ENCODE assay signal across 20 cellular contexts in the genomic region with DNA sequence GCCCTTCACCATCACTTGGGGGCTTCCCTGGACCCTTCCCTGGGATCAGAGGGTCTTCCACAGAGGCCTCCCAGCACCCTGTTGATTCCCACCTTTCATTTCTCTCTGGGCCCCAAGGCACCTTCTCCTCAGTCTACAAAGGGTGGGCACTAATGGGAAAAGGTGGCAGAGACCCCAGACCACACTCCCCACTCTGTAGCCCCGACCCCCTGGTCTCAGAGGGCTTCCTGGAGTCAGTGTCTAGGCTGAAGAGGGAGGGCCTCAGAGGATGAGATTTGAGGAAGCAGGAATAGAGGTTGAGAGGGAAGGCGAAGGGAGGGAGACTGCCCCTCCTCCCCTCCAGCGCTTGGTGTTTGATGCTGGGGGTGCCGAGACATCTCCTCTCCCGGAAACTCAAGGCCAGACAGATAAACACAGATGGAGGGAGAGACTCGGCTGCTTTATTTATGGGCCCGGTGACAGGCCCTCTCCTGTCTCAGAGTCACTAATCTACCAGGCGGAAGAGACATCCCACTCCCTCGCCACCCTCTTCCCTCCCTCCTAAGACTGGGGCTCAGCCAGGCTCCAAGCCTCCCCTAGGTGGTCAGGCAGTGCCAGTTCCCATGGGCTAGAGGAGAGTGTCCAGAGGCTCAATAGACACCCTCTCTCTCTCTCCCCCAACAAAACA. TPM values are rescaled to one million over a fixed set of nuclear protein-coding genes. Genes with fewer than 3 reads are reported as not detected.
"Had no signal": no experiment of that assay in that cellular context is flagged by ENCODE, and none has a peak within 500 bp of the region (broad histone marks: within the 10 kb centered on the region; RNA-seq: fewer than 3 reads in every experiment).

No MANE protein-coding gene starts in this region.

- H3K4me3 ChIP-seq: breast epithelium, esophagus muscularis mucosa, suprapubic skin, upper lobe of right lung had no signal

- H3K9me3 ChIP-seq: breast epithelium, esophagus muscularis mucosa, suprapubic skin, upper lobe of right lung had no signal

- H3K4me3 Mint-ChIP-seq: activated CD4-positive, alpha-beta memory T cell treated with anti-CD3 and anti-CD28 coated beads, Interleukin-2, amount 10 ng/mL, durations not matched to agents 7 days and 5 days; activated CD4-positive, alpha-beta T cell treated with anti-CD3 and anti-CD28 coated beads for 36 hours; activated naive CD8-positive, alpha-beta T cell treated with anti-CD3 and anti-CD28 coated beads for 36 hours; memory B cell; neural crest cell; T-helper 1 cell treated with Interleukin-12 subunit alpha and Interleukin-12 subunit beta and Interleukin-4 antibody, amounts not matched to agents 30 μg/mL and 1 μg/mL, for 36 hours had no signal

- H3K36me3 ChIP-seq: breast epithelium, esophagus muscularis mucosa, suprapubic skin, upper lobe of right lung had no signal

- ATAC-seq: activated CD4-positive, alpha-beta T cell treated with anti-CD3 and anti-CD28 coated beads for 36 hours; left lobe of liver; sciatic nerve; upper lobe of right lung had no signal

- FAIRE-seq: endometrium had no signal

- H3K27ac Mint-ChIP-seq: activated CD4-positive, alpha-beta memory T cell treated with anti-CD3 and anti-CD28 coated beads, Interleukin-2, amount 10 ng/mL, durations not matched to agents 7 days and 5 days; activated CD4-positive, alpha-beta T cell treated with anti-CD3 and anti-CD28 coated beads for 36 hours; activated naive CD8-positive, alpha-beta T cell treated with anti-CD3 and anti-CD28 coated beads for 36 hours; memory B cell; T-helper 1 cell treated with Interleukin-12 subunit alpha and Interleukin-12 subunit beta and Interleukin-4 antibody, amounts not matched to agents 30 μg/mL and 1 μg/mL, for 36 hours had no signal

- DNase-seq: activated CD4-positive, alpha-beta memory T cell treated with anti-CD3 and anti-CD28 coated beads, Interleukin-2, amount 10 ng/mL, durations not matched to agents 7 days and 5 days; activated CD4-positive, alpha-beta T cell treated with anti-CD3 and anti-CD28 coated beads for 36 hours; activated gamma-delta T cell treated with Interleukin-2 at 50 U/mL for 16 hours; activated naive CD8-positive, alpha-beta T cell treated with anti-CD3 and anti-CD28 coated beads for 36 hours; activated T-cell treated with anti-CD3 and anti-CD28 coated beads, Interleukin-2, amount 50 U/mL, for 48 hours; foreskin fibroblast; stimulated activated CD4-positive, alpha-beta T cell treated with anti-CD3 and anti-CD28 coated beads, Interleukin-2, amount 100 ng/mL, for 24 hours; stimulated activated naive CD4-positive, alpha-beta T cell treated with Interleukin-2 at 50 U/mL for 16 hours; upper lobe of right lung had no signal

- H3K27ac ChIP-seq: breast epithelium, esophagus muscularis mucosa, suprapubic skin, upper lobe of right lung, VCaP had no signal

- H3K36me3 Mint-ChIP-seq: activated naive CD8-positive, alpha-beta T cell treated with anti-CD3 and anti-CD28 coated beads for 36 hours had no signal

- H3K4me1 Mint-ChIP-seq: neural crest cell had no signal

RNA-seq across cellular contexts. Expression of a gene that starts 26.5 kb away (rescaled TPM):
- total RNA-seq: activated naive CD8-positive, alpha-beta T cell treated with anti-CD3 and anti-CD28 coated beads for 36 hours had no signal

RNA-seq across cellular contexts. Expression of a gene that starts 46.0 kb away (rescaled TPM):
- total RNA-seq: pulmonary artery endothelial cell, suprapubic skin had no signal
